ENCODE assay signal across 8 cellular contexts in genomic region chr19:3186377-3186688, GRCh38. TPM values are rescaled to one million over a fixed set of nuclear protein-coding genes. Genes with fewer than 3 reads are reported as not detected.
DNase-seq lines count a peak whose midpoint lies in the region; ATAC-seq, FAIRE-seq and TF ChIP-seq lines count a peak whose summit lies in the region.

No MANE protein-coding gene starts in this region.

- no peak for FAIRE-seq in astrocyte (lab: Jason Lieb, UNC)

- no peaks in the 10 kb centered on the region for H3K27me3 Mint-ChIP-seq in CD4-positive, alpha-beta T cell
- no peaks in the 10 kb centered on the region for H3K27me3 Mint-ChIP-seq in astrocyte (ENCODE audit: low read depth, unreplicated experiment)

- no peaks in the 10 kb centered on the region for H3K9me3 ChIP-seq in CD4-positive, alpha-beta T cell (ENCODE audit: control insufficient read depth, low read length)
- H3K9me3 ChIP-seq in astrocyte (ENCODE audit: insufficient read depth, low read depth, low read length) (no peaks in the 10 kb centered on the region), lower lobe of right lung (no peaks in the 10 kb centered on the region), uterus (no peaks in the 10 kb centered on the region)

- peak overlapping the region; percentile 79 for H3K27ac Mint-ChIP-seq in CD4-positive, alpha-beta T cell
- H3K27ac Mint-ChIP-seq in astrocyte (ENCODE audit: unreplicated experiment) = peak overlapping the region; percentile 87

- peak overlapping the region; percentile 89 for H3K9ac ChIP-seq in astrocyte (ENCODE audit: low read length)

- peak overlapping the region; percentile 95 for H3K4me2 ChIP-seq in astrocyte (ENCODE audit: low read length)

- H3K9me3 Mint-ChIP-seq in CD4-positive, alpha-beta T cell = no peaks in the 10 kb centered on the region
- peaks cover 1% of the 10 kb centered on the region for H3K9me3 Mint-ChIP-seq in astrocyte (ENCODE audit: unreplicated experiment)

- no peak for TF ChIP-seq CTCF in CD4-positive, alpha-beta T cell (IDR thresholded peaks at IDR 0.05)
- TF ChIP-seq CTCF in astrocyte (IDR thresholded peaks at IDR 0.05; ENCODE audit: insufficient read depth, low read depth, low read length) = no peak
- no peak for TF ChIP-seq CTCF in lower lobe of right lung (IDR thresholded peaks at IDR 0.05)
- no peak for TF ChIP-seq CTCF in uterus (IDR thresholded peaks at IDR 0.05)

- H3K36me3 ChIP-seq in astrocyte (ENCODE audit: insufficient read depth, low read length) (no peaks in the 10 kb centered on the region), lower lobe of right lung (peaks cover 3% of the 10 kb centered on the region), uterus (no peaks in the 10 kb centered on the region)

- H3K4me1 ChIP-seq in astrocyte (ENCODE audit: insufficient read depth, low read length) (peaks cover 8% of the 10 kb centered on the region), lower lobe of right lung (peaks cover 42% of the 10 kb centered on the region), uterus (peaks cover 0 to 16% of the 10 kb centered on the region in 2 donors)

- CTCF ChIA-PET in CD4-positive, alpha-beta T cell (lab: Charles Lee) = no interaction called here

- intact Hi-C loops in CD4-positive, alpha-beta T cell (cut with DNase I, micrococcal nuclease) = loop anchor here in 1 of 2 experiments (5.0 to 10.0 kb wide), 2 partner anchors 234 to 248 kb away; no protein-coding TSS in a partner anchor
- intact Hi-C loops in lower lobe of right lung (cut with DNase I) (no loop called here), uterus (cut with DNase I; ENCODE audit: low total_unique reads) (no loop called here)

- POLR2A ChIA-PET in CD4-positive, alpha-beta T cell (lab: Charles Lee) = interaction anchor here (0.8 to 4.1 kb wide), 11 partner anchors 8 to 236 kb away, joined by 3 to 19 read pairs (median 4); no protein-coding TSS in a partner anchor

- peak overlapping the region; percentile 74 for H3K4me3 ChIP-seq in astrocyte (ENCODE audit: insufficient read depth, low read depth, low read length)
- H3K4me3 ChIP-seq in lower lobe of right lung = peak overlapping the region; percentile 98
- H3K4me3 ChIP-seq in uterus = peak overlapping the region; percentile 56 to 99

- peaks cover 43% of the 10 kb centered on the region for H3K36me3 Mint-ChIP-seq in CD4-positive, alpha-beta T cell (ENCODE audit: low read depth)
- H3K36me3 Mint-ChIP-seq in astrocyte (ENCODE audit: low read depth, unreplicated experiment) = peaks cover 2% of the 10 kb centered on the region

- H3K79me2 ChIP-seq in astrocyte (ENCODE audit: insufficient read depth, low read length) = peaks cover 56% of the 10 kb centered on the region

- no peak for TF ChIP-seq POLR2A in uterus (IDR thresholded peaks at IDR 0.05)

- DNase-seq in CD4-positive, alpha-beta T cell = no peak
- DNase-seq in astrocyte (ENCODE audit: low read depth) (no peak), lower lobe of right lung (no peak), uterus (no peak), NCI-H1048 (lab: John Stamatoyannopoulos, UW) (no peak)

- peak overlapping the region; percentile 89 for H2AFZ ChIP-seq in astrocyte (ENCODE audit: low read depth, low read length)

- peaks cover 39% of the 10 kb centered on the region for H4K20me1 ChIP-seq in astrocyte (ENCODE audit: insufficient read depth, low read length)

- H3K27me3 ChIP-seq in CD4-positive, alpha-beta T cell (ENCODE audit: control insufficient read depth, insufficient read depth, low read length) = no peaks in the 10 kb centered on the region
- H3K27me3 ChIP-seq in astrocyte (ENCODE audit: insufficient read depth, low read length) = no peaks in the 10 kb centered on the region
- no peaks in the 10 kb centered on the region for H3K27me3 ChIP-seq in lower lobe of right lung (ENCODE audit: low read depth)
- H3K27me3 ChIP-seq in uterus = no peaks in the 10 kb centered on the region

- peak overlapping the region; percentile 87 for H3K4me3 Mint-ChIP-seq in CD4-positive, alpha-beta T cell
- peak overlapping the region; percentile 98 for H3K4me3 Mint-ChIP-seq in astrocyte (ENCODE audit: unreplicated experiment)

- peak overlapping the region; percentile 46 for H3K27ac ChIP-seq in CD4-positive, alpha-beta T cell (ENCODE audit: low read depth, low read length)
- peak overlapping the region; percentile 62 for H3K27ac ChIP-seq in astrocyte (ENCODE audit: low read depth, low read length)
- peak overlapping the region; percentile 80 for H3K27ac ChIP-seq in lower lobe of right lung
- H3K27ac ChIP-seq in uterus = peak overlapping the region; percentile 84 to 88

- ATAC-seq in CD4-positive, alpha-beta T cell (ENCODE audit: poor library complexity) = no peak
- ATAC-seq in HG03139 (IDR thresholded peaks at IDR 0.05; ENCODE audit: unreplicated experiment) (peak; percentile 2), lower lobe of right lung (peak in 1 of 2 donors; percentile 0), HG03571 (IDR thresholded peaks at IDR 0.05; ENCODE audit: unreplicated experiment) (no peak), GM18517 (IDR thresholded peaks at IDR 0.05; ENCODE audit: unreplicated experiment) (no peak)

- H3K4me1 Mint-ChIP-seq in CD4-positive, alpha-beta T cell (ENCODE audit: low read depth) = peaks cover 53% of the 10 kb centered on the region
- H3K4me1 Mint-ChIP-seq in astrocyte (ENCODE audit: low read depth, unreplicated experiment) = peaks cover 12% of the 10 kb centered on the region

RNA-seq across cellular contexts. Expression of gene NCLN, which starts 0.6 kb away (rescaled TPM):
- total RNA-seq in CD4-positive, alpha-beta T cell = 10 to 100 TPM; 49.6 to 51.9 TPM
- total RNA-seq in astrocyte (95.8 and 97.3 TPM in 2 replicates), lower lobe of right lung (68.8 TPM), uterus (10 to 100 TPM; 19.2 to 37.3 (median 28.2) TPM)

RNA-seq across cellular contexts. Expression of gene S1PR4, which starts 7.8 kb away (rescaled TPM):
- total RNA-seq in CD4-positive, alpha-beta T cell = 10 to 100 TPM; 70.2 to 73.7 TPM
- total RNA-seq in astrocyte (not detected in 2 replicates), lower lobe of right lung (35.7 TPM), uterus (1 to 10 TPM in 2 of 4 donors, not detected in 2; 1.3 to 2.0 TPM)

RNA-seq across cellular contexts. Expression of gene CELF5, which starts 38.1 kb away (rescaled TPM):
- under 1 TPM; 0.36 TPM for total RNA-seq in CD4-positive, alpha-beta T cell
- total RNA-seq in astrocyte (1.2 and 1.4 TPM in 2 replicates), lower lobe of right lung (not detected), uterus (under 1 TPM in 2 of 4 donors, not detected in 2; 0.28 to 0.73 TPM)

RNA-seq across cellular contexts. Expression of gene GNA15, which starts 50.5 kb away (rescaled TPM):
- total RNA-seq in CD4-positive, alpha-beta T cell = 10 to 100 TPM; 12.1 to 14.9 TPM
- total RNA-seq in astrocyte (not detected in 2 replicates), lower lobe of right lung (24.2 TPM), uterus (1 to 10 TPM; 1.2 to 7.2 (median 2.9) TPM)

Comparison
In these comparisons a context has a peak if more than half of its experiments do, and no peak if none do; other contexts are left out.
1. RNA of gene S1PR4, which starts 7.8 kb away (total RNA-seq): 70.2 to 73.7 TPM in CD4-positive, alpha-beta T cell and 35.7 TPM in lower lobe of right lung (single experiment); 1.3 to 2.0 TPM in uterus and not detected in astrocyte; every median in the first group is over 10 times any median in the second.
2. Peak in every context shown above with its lines, with median percentiles within 50 percentile points of each other: H3K27ac ChIP-seq and H3K4me3 ChIP-seq.